13 cellular contexts compared by ENCODE assay signal in genomic region chr19:41877916-41878905, GRCh38. TPM values are rescaled to one million over a fixed set of nuclear protein-coding genes. Genes with fewer than 3 reads are reported as not detected.
A peak's percentile ranks its signal among the peaks of the same experiment; 100 is the strongest.
DNase-seq lines count a peak whose midpoint lies in the region; ATAC-seq lines count a peak whose summit lies in the region.
"Had no signal": no experiment of that assay in that cellular context is flagged by ENCODE, and none has a peak within 500 bp of the region (broad histone marks: within the 10 kb centered on the region; RNA-seq: fewer than 3 reads in every experiment).

No MANE protein-coding gene starts in this region.

- intact Hi-C loops in dendritic cell treated with granulocyte-macrophage colony-stimulating factor and Interleukin-4, amounts not matched to agents 40 ng/mL and 50 ng/mL, for 4 days (cut with micrococcal nuclease): no loop called here

- peak overlapping the region; percentile 69 for H3K4me3 Mint-ChIP-seq in activated T-cell treated with anti-CD3 and anti-CD28 coated beads, Interleukin-2, amount 50 U/mL, for 4 hours
- peak overlapping the region; percentile 2 for H3K4me3 Mint-ChIP-seq in dendritic cell treated with granulocyte-macrophage colony-stimulating factor and Interleukin-4, amounts not matched to agents 40 ng/mL and 50 ng/mL, for 4 days
- H3K4me3 Mint-ChIP-seq in stimulated activated naive CD8-positive, alpha-beta T cell treated with anti-CD3 and anti-CD28 coated beads, Interleukin-15, amount 100 ng/mL, for 72 hours: peak overlapping the region; percentile 82 to 89

- H3K27ac Mint-ChIP-seq in dendritic cell treated with granulocyte-macrophage colony-stimulating factor and Interleukin-4, amounts not matched to agents 40 ng/mL and 50 ng/mL, for 4 days: peak overlapping the region; percentile 73
- H3K27ac Mint-ChIP-seq in stimulated activated naive CD8-positive, alpha-beta T cell treated with anti-CD3 and anti-CD28 coated beads, Interleukin-15, amount 100 ng/mL, for 72 hours: peak overlapping the region; percentile 94 to 97

- H3K36me3 Mint-ChIP-seq in activated T-cell treated with anti-CD3 and anti-CD28 coated beads, Interleukin-2, amount 50 U/mL, for 4 hours (ENCODE audit: insufficient read depth): no peaks in the 10 kb centered on the region
- H3K36me3 Mint-ChIP-seq in dendritic cell treated with granulocyte-macrophage colony-stimulating factor and Interleukin-4, amounts not matched to agents 40 ng/mL and 50 ng/mL, for 4 days (ENCODE audit: low read depth): no peaks in the 10 kb centered on the region

- H3K9me3 Mint-ChIP-seq in activated T-cell treated with anti-CD3 and anti-CD28 coated beads, Interleukin-2, amount 50 U/mL, for 4 hours: no peaks in the 10 kb centered on the region
- H3K9me3 Mint-ChIP-seq in dendritic cell treated with granulocyte-macrophage colony-stimulating factor and Interleukin-4, amounts not matched to agents 40 ng/mL and 50 ng/mL, for 4 days: no peaks in the 10 kb centered on the region
- H3K9me3 Mint-ChIP-seq in stimulated activated naive CD8-positive, alpha-beta T cell treated with anti-CD3 and anti-CD28 coated beads, Interleukin-15, amount 100 ng/mL, for 72 hours: no peaks in the 10 kb centered on the region

- no peak for ATAC-seq in activated T-cell treated with anti-CD3 and anti-CD28 coated beads, Interleukin-2, amount 50 U/mL, for 4 hours
- peak; percentile 48 for ATAC-seq in stimulated activated naive CD8-positive, alpha-beta T cell treated with anti-CD3 and anti-CD28 coated beads, Interleukin-15, amount 100 ng/mL, for 72 hours
- ATAC-seq in GM18502 (IDR thresholded peaks at IDR 0.05; ENCODE audit: poor library complexity, unreplicated experiment): no peak
- ATAC-seq: HCT116 had no signal

- DNase-seq in activated T-cell treated with anti-CD3 and anti-CD28 coated beads, Interleukin-2, amount 50 U/mL, for 4 hours: no peak
- no peak for DNase-seq in activated T-cell treated with anti-CD3 and anti-CD28 coated beads, Interleukin-2, amount 50 U/mL, for 48 hours
- DNase-seq in HT-29 (ENCODE audit: low spot score): peak; percentile 1
- no peak for DNase-seq in stimulated activated naive CD8-positive, alpha-beta T cell treated with anti-CD3 and anti-CD28 coated beads, Interleukin-15, amount 100 ng/mL, for 72 hours
- DNase-seq in COR-L47 (lab: John Stamatoyannopoulos, UW): no peak
- DNase-seq in NCI-H69 (lab: John Stamatoyannopoulos, UW): no peak
- DNase-seq: activated gamma-delta T cell treated with Interleukin-2 at 50 U/mL for 16 hours, hippocampal formation, NCI-H1092 had no signal

- peaks cover 77% of the 10 kb centered on the region for H3K4me1 Mint-ChIP-seq in activated T-cell treated with anti-CD3 and anti-CD28 coated beads, Interleukin-2, amount 50 U/mL, for 4 hours (ENCODE audit: low read depth)
- peaks cover 51% of the 10 kb centered on the region for H3K4me1 Mint-ChIP-seq in dendritic cell treated with granulocyte-macrophage colony-stimulating factor and Interleukin-4, amounts not matched to agents 40 ng/mL and 50 ng/mL, for 4 days (ENCODE audit: low read depth)
- H3K4me1 Mint-ChIP-seq in stimulated activated naive CD8-positive, alpha-beta T cell treated with anti-CD3 and anti-CD28 coated beads, Interleukin-15, amount 100 ng/mL, for 72 hours: peaks cover 86% of the 10 kb centered on the region

- no peaks in the 10 kb centered on the region for H3K27me3 Mint-ChIP-seq in activated T-cell treated with anti-CD3 and anti-CD28 coated beads, Interleukin-2, amount 50 U/mL, for 4 hours (ENCODE audit: low read depth)
- no peaks in the 10 kb centered on the region for H3K27me3 Mint-ChIP-seq in dendritic cell treated with granulocyte-macrophage colony-stimulating factor and Interleukin-4, amounts not matched to agents 40 ng/mL and 50 ng/mL, for 4 days
- H3K27me3 Mint-ChIP-seq in stimulated activated naive CD8-positive, alpha-beta T cell treated with anti-CD3 and anti-CD28 coated beads, Interleukin-15, amount 100 ng/mL, for 72 hours: no peaks in the 10 kb centered on the region

RNA-seq across cellular contexts. Expression of gene CD79A, which starts 1.1 kb away (rescaled TPM):
- 1 to 10 TPM; 2.2 to 7.8 (median 2.7) TPM for total RNA-seq in activated T-cell treated with anti-CD3 and anti-CD28 coated beads, Interleukin-2, amount 50 U/mL, for 4 hours
- 0.81 and 1.4 TPM in 2 replicates for total RNA-seq in HT-29 (2014; rRNA removed; shearing (Covaris generic))

RNA-seq across cellular contexts. Expression of gene ARHGEF1, which starts 4.8 kb away (rescaled TPM):
- 100 to 1,000 TPM; 286 to 314 (median 301) TPM for total RNA-seq in activated T-cell treated with anti-CD3 and anti-CD28 coated beads, Interleukin-2, amount 50 U/mL, for 4 hours
- total RNA-seq in HT-29 (2014; rRNA removed; shearing (Covaris generic)): 189 and 199 TPM in 2 replicates

RNA-seq across cellular contexts. Expression of gene RPS19, which starts 18.2 kb away (rescaled TPM):
- total RNA-seq in activated T-cell treated with anti-CD3 and anti-CD28 coated beads, Interleukin-2, amount 50 U/mL, for 4 hours: 1,000 to 10,000 TPM; 3,437 to 3,718 (median 3,468) TPM
- 4,362 and 4,557 TPM in 2 replicates for total RNA-seq in HT-29 (2014; rRNA removed; shearing (Covaris generic))

RNA-seq across cellular contexts. Expression of gene DMRTC2, which starts 33.4 kb away (rescaled TPM):
- not detected for total RNA-seq in activated T-cell treated with anti-CD3 and anti-CD28 coated beads, Interleukin-2, amount 50 U/mL, for 4 hours
- total RNA-seq in HT-29 (2014; rRNA removed; shearing (Covaris generic)): not detected in 2 replicates
- total RNA-seq: T-helper 2 cell treated with Interferon-gamma antibody and Interleukin-4, amounts not matched to agents 100 ng/mL and 5 ng/mL, for 36 hours had no signal

RNA-seq across cellular contexts. Expression of gene LYPD4, which starts 33.7 kb away (rescaled TPM):
- not detected for total RNA-seq in activated T-cell treated with anti-CD3 and anti-CD28 coated beads, Interleukin-2, amount 50 U/mL, for 4 hours
- not detected in 2 replicates for total RNA-seq in HT-29 (2014; rRNA removed; shearing (Covaris generic))
- total RNA-seq: T-helper 2 cell treated with Interferon-gamma antibody and Interleukin-4, amounts not matched to agents 100 ng/mL and 5 ng/mL, for 36 hours had no signal

Comparison
In these comparisons a context has a peak if more than half of its experiments do, and no peak if none do; other contexts are left out.
1. H3K4me3 Mint-ChIP-seq: peak in every context shown above with its lines; median percentile 86 in stimulated activated naive CD8-positive, alpha-beta T cell treated with anti-CD3 and anti-CD28 coated beads, Interleukin-15, amount 100 ng/mL, for 72 hours; 69 in activated T-cell treated with anti-CD3 and anti-CD28 coated beads, Interleukin-2, amount 50 U/mL, for 4 hours; 2 in dendritic cell treated with granulocyte-macrophage colony-stimulating factor and Interleukin-4, amounts not matched to agents 40 ng/mL and 50 ng/mL, for 4 days.